15 cellular contexts compared by ENCODE assay signal in the genomic region with DNA sequence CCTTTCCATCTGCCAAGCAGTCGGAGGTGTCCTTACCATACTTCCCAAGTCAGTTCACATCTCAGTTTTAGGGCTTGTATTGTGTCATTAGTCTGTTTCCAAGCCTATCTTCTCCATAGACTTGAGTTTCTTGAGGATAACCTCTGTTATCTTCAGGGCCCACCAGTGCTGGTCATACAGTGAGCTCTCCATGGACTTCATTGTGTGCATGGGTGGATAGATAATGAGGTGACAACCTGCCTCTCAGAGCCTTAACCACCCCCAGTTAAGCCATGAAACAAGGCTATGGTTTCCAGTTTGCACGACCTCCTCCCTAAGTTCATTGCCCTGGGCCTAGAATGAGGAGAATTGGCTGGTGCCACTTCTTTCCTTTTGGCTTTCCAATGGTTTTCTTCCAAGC. TPM values are rescaled to one million over a fixed set of nuclear protein-coding genes. Genes with fewer than 3 reads are reported as not detected.
DNase-seq lines count a peak whose midpoint lies in the region; ATAC-seq and TF ChIP-seq lines count a peak whose summit lies in the region.
"Had no signal": no experiment of that assay in that cellular context is flagged by ENCODE, and none has a peak within 500 bp of the region (broad histone marks: within the 10 kb centered on the region; RNA-seq: fewer than 3 reads in every experiment).

No MANE protein-coding gene starts in this region.

- H3K27me3 ChIP-seq in parathyroid adenoma (ENCODE audit: control insufficient read depth, insufficient read depth, low read length) (no peaks in the 10 kb centered on the region), PC-9 (ENCODE audit: insufficient read depth, low read depth) (no peaks in the 10 kb centered on the region)

- H3K36me3 ChIP-seq in parathyroid adenoma (ENCODE audit: control insufficient read depth, insufficient read depth, low read length) (no peaks in the 10 kb centered on the region), PC-9 (ENCODE audit: low read depth) (no peaks in the 10 kb centered on the region)
- H3K36me3 ChIP-seq: HAP-1 had no signal

- no peaks in the 10 kb centered on the region for H3K9me3 ChIP-seq in parathyroid adenoma (ENCODE audit: control insufficient read depth, low read length)
- no peaks in the 10 kb centered on the region for H3K9me3 ChIP-seq in PC-9 (ENCODE audit: insufficient read depth, low read depth)
- H3K9me3 ChIP-seq: HAP-1 had no signal

- CTCF ChIA-PET in PC-9 (lab: Charles Lee) = no interaction called here

- TF ChIP-seq POLR2A in erythroblast (IDR thresholded peaks at IDR 0.05; ENCODE audit: low read length) = no peak

- intact Hi-C loops in PC-9 (cut with micrococcal nuclease; ENCODE audit: unreplicated experiment) = no loop called here

- H3F3A ChIP-seq in PC-9 (ENCODE audit: insufficient read depth, low read depth) = peaks cover 14% of the 10 kb centered on the region

- POLR2A ChIA-PET in PC-9 (lab: Charles Lee; ENCODE audit: unreplicated experiment) = no interaction called here

- no TSS peak for BruUV-seq in PC-9 (replicated peaks; lab: Mats Ljungman, UMichigan)

- H3K27ac ChIP-seq in VCaP (peak overlapping the region; percentile 63; the same call in 1 of the 2 replicates), parathyroid adenoma (peak overlapping the region; percentile 87), PC-9 (no peak overlapping the region)
- H3K27ac ChIP-seq: GM23248 had no signal

- H2AFZ ChIP-seq in parathyroid adenoma (no peak overlapping the region), PC-9 (no peak overlapping the region)
- H2AFZ ChIP-seq: GM23248 had no signal

- H3K4me3 ChIP-seq in parathyroid adenoma (ENCODE audit: low read depth, low read length) (no peak overlapping the region), PC-9 (no peak overlapping the region)
- H3K4me3 ChIP-seq: GM23248, HAP-1 had no signal

- H3K79me2 ChIP-seq in parathyroid adenoma (no peaks in the 10 kb centered on the region), PC-9 (ENCODE audit: low read depth) (no peaks in the 10 kb centered on the region)

- no peak overlapping the region for H3K4me2 ChIP-seq in parathyroid adenoma (ENCODE audit: low read length)
- no peak overlapping the region for H3K4me2 ChIP-seq in PC-9

- no peaks in the 10 kb centered on the region for H3K9me2 ChIP-seq in PC-9 (ENCODE audit: insufficient read depth)

- no peak for TF ChIP-seq CTCF in VCaP (conservative IDR thresholded peaks at IDR 0.05)
- no peak for TF ChIP-seq CTCF in parathyroid adenoma (IDR thresholded peaks at IDR 0.05)
- TF ChIP-seq CTCF in PC-9 (conservative IDR thresholded peaks at IDR 0.05) = no peak

- no peak overlapping the region for H3K9ac ChIP-seq in parathyroid adenoma
- H3K9ac ChIP-seq: GM23248 had no signal

- peak; percentile 52 for DNase-seq in OCI-M1 (lab: John Stamatoyannopoulos, UW)
- DNase-seq in erythroblast (lab: John Stamatoyannopoulos, UW) = peak; percentile 73 to 94
- no peak for DNase-seq in PC-9
- DNase-seq: Calu3; CD8-positive, alpha-beta T cell; DMS79 treated with DMSO at 0.1 percent for 48 hours; GF-D8; GM23248 had no signal

- no peaks in the 10 kb centered on the region for H4K20me1 ChIP-seq in PC-9 (ENCODE audit: insufficient read depth)

- H3K4me1 ChIP-seq in parathyroid adenoma (peaks cover 12% of the 10 kb centered on the region), PC-9 (replicated peaks; ENCODE audit: insufficient read depth) (peaks cover 18% of the 10 kb centered on the region)

- ATAC-seq in GM19467 (IDR thresholded peaks at IDR 0.05; ENCODE audit: unreplicated experiment) = no peak
- no peak for ATAC-seq in GM18861 (IDR thresholded peaks at IDR 0.05; ENCODE audit: unreplicated experiment)
- no peak for ATAC-seq in GM18858 (IDR thresholded peaks at IDR 0.05; ENCODE audit: unreplicated experiment)
- ATAC-seq: CD8-positive, alpha-beta T cell; HepG2 had no signal

RNA-seq across cellular contexts. Expression of gene WAC, which starts 38.5 kb away (rescaled TPM):
- total RNA-seq in PC-9 (2021) = 67.1 and 93.9 TPM in 2 replicates

Comparison
In these comparisons a context has a peak if more than half of its experiments do, and no peak if none do; other contexts are left out.
1. DNase-seq: peak in OCI-M1 (single experiment) and erythroblast (2 of 2); none in PC-9 (0 of 2).